Comparison of ENCODE assay signal across 8 cellular contexts in the genomic region with DNA sequence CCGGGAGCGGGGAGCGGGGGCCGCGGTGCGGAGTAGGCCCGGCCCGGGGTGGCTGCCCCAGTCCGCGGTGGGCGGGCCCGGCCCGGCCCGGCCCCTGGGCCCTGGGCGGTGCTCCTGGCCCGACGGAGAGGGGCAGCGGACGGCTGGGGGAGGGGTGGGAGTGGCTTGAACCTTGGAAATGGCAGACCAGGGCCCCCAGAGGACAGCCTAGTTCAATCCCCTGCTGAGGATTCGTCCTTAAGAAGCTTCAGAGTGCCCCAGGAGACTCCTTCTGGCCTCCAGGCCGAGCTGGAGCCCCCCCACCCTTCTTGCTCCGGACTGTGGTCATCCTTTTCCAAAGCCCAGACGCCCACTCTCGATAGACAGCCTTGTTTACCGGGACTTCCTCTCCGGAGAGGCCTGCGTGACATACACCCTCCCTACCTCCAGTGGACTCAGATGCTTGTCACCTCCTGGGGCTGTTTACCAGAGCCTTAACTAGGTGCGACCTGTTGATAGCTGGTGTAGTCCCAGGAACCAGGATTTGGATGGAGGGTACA. TPM values are rescaled to one million over a fixed set of nuclear protein-coding genes. Genes with fewer than 3 reads are reported as not detected.
DNase-seq lines count a peak whose midpoint lies in the region; ATAC-seq lines count a peak whose summit lies in the region.

No MANE protein-coding gene starts in this region.

- CTCF ChIA-PET in activated CD4-positive, alpha-beta memory T cell treated with anti-CD3 and anti-CD28 coated beads, Interleukin-2, amount 10 ng/mL, durations not matched to agents 7 days and 5 days (lab: Charles Lee): interaction anchor here (0.5 to 12.2 kb wide), 18 partner anchors 12 to 475 kb away, joined by 3 to 494 read pairs (median 16); partner anchors contain the start of genes ADCY4, CHMP4A, CIDEB and DHRS1

- peaks cover 4 to 19% of the 10 kb centered on the region in 2 donors for H3K36me3 ChIP-seq in esophagus (ENCODE audit: control insufficient read depth in 2 of 2, insufficient read depth in 2 of 2, low read length in 1 of 2)
- peaks cover 26% of the 10 kb centered on the region for H3K36me3 ChIP-seq in muscle layer of colon (ENCODE audit: insufficient read depth, low read length)
- H3K36me3 ChIP-seq in stomach smooth muscle (ENCODE audit: control insufficient read depth in 2 of 2, insufficient read depth in 2 of 2, low read length in 2 of 2): peaks cover 22 to 25% of the 10 kb centered on the region in 2 donors

- H3K4me1 ChIP-seq in esophagus (ENCODE audit: control insufficient read depth in 2 of 2, insufficient read depth in 2 of 2, low read length in 1 of 2) (peaks cover 4 to 37% of the 10 kb centered on the region in 2 donors), muscle layer of colon (ENCODE audit: insufficient read depth, low read length) (peaks cover 21% of the 10 kb centered on the region), stomach smooth muscle (ENCODE audit: control insufficient read depth, insufficient read depth, low read length) (peaks cover 36% of the 10 kb centered on the region)

- H3K9me3 Mint-ChIP-seq in activated CD4-positive, alpha-beta memory T cell treated with anti-CD3 and anti-CD28 coated beads, Interleukin-2, amount 10 ng/mL, durations not matched to agents 7 days and 5 days: no peaks in the 10 kb centered on the region

- 1 to 2% methylated on average over 7 to 28 of the region's 28 CpGs for WGBS in esophagus, 2 donors

- H3K4me3 Mint-ChIP-seq in activated CD4-positive, alpha-beta memory T cell treated with anti-CD3 and anti-CD28 coated beads, Interleukin-2, amount 10 ng/mL, durations not matched to agents 7 days and 5 days: peak overlapping the region; percentile 92

- H3K9me3 ChIP-seq in esophagus (ENCODE audit: control insufficient read depth in 2 of 2, insufficient read depth in 1 of 2, low read depth in 1 of 2, low read length in 1 of 2) (no peaks in the 10 kb centered on the region), muscle layer of colon (ENCODE audit: low read length) (no peaks in the 10 kb centered on the region), stomach smooth muscle (ENCODE audit: control insufficient read depth in 2 of 2, low read length in 2 of 2) (no peaks in the 10 kb centered on the region)

- H3K36me3 Mint-ChIP-seq in activated CD4-positive, alpha-beta memory T cell treated with anti-CD3 and anti-CD28 coated beads, Interleukin-2, amount 10 ng/mL, durations not matched to agents 7 days and 5 days (ENCODE audit: low read depth): peaks cover 45% of the 10 kb centered on the region

- H3K27me3 Mint-ChIP-seq in activated CD4-positive, alpha-beta memory T cell treated with anti-CD3 and anti-CD28 coated beads, Interleukin-2, amount 10 ng/mL, durations not matched to agents 7 days and 5 days: no peaks in the 10 kb centered on the region

- no peaks in the 10 kb centered on the region for H3K27me3 ChIP-seq in esophagus (ENCODE audit: control insufficient read depth in 1 of 2, insufficient read depth in 2 of 2, low read length in 2 of 2)
- no peaks in the 10 kb centered on the region for H3K27me3 ChIP-seq in muscle layer of colon (ENCODE audit: control insufficient read depth in 1 of 2, insufficient read depth in 2 of 2, low read length in 2 of 2)
- no peaks in the 10 kb centered on the region for H3K27me3 ChIP-seq in stomach smooth muscle (ENCODE audit: control insufficient read depth in 1 of 2, insufficient read depth in 2 of 2, low read length in 2 of 2)

- H3K27ac ChIP-seq in esophagus (ENCODE audit: low read depth in 2 of 2, low read length in 1 of 2) (peak overlapping the region; percentile 99), muscle layer of colon (ENCODE audit: low read depth, low read length) (peak overlapping the region; percentile 98), stomach smooth muscle (ENCODE audit: low read length) (peak overlapping the region; percentile 99)

- H3K4me3 ChIP-seq in esophagus (ENCODE audit: low read depth in 1 of 2, low read length in 2 of 2): peak overlapping the region; percentile 78 to 85
- H3K4me3 ChIP-seq in muscle layer of colon (ENCODE audit: low read depth in 1 of 2, low read length in 2 of 2): peak overlapping the region; percentile 72 to 94
- H3K4me3 ChIP-seq in stomach smooth muscle (ENCODE audit: low read length in 2 of 2): peak overlapping the region; percentile 90 to 96

- peak overlapping the region; percentile 100 for H3K9ac ChIP-seq in muscle layer of colon (ENCODE audit: low read length)
- peak overlapping the region; percentile 97 to 99 for H3K9ac ChIP-seq in stomach smooth muscle (ENCODE audit: low read length in 2 of 2)

- POLR2A ChIA-PET in activated CD4-positive, alpha-beta memory T cell treated with anti-CD3 and anti-CD28 coated beads, Interleukin-2, amount 10 ng/mL, durations not matched to agents 7 days and 5 days (lab: Charles Lee): interaction anchor here (0.6 to 10.0 kb wide), 47 partner anchors 8 to 350 kb away, joined by 3 to 221 read pairs (median 7); partner anchors contain the start of genes ADCY4, CHMP4A, CIDEB and DCAF11

- H3K4me1 Mint-ChIP-seq in activated CD4-positive, alpha-beta memory T cell treated with anti-CD3 and anti-CD28 coated beads, Interleukin-2, amount 10 ng/mL, durations not matched to agents 7 days and 5 days: peaks cover 65% of the 10 kb centered on the region

- peak; percentile 61 for ATAC-seq in HG02610 (IDR thresholded peaks at IDR 0.05; ENCODE audit: unreplicated experiment)

- H3K27ac Mint-ChIP-seq in activated CD4-positive, alpha-beta memory T cell treated with anti-CD3 and anti-CD28 coated beads, Interleukin-2, amount 10 ng/mL, durations not matched to agents 7 days and 5 days: peak overlapping the region; percentile 92

- DNase-seq in activated T-cell treated with anti-CD3 and anti-CD28 coated beads for 24 hours (ENCODE audit: low read depth): peak; percentile 34
- no peak for DNase-seq in activated T-cell treated with anti-CD3 and anti-CD28 coated beads, Interleukin-2, amount 50 U/mL, for 1 hour
- DNase-seq in NAMALWA (ENCODE audit: low spot score): peak; percentile 74
- peak; percentile 68 for DNase-seq in activated CD4-positive, alpha-beta memory T cell treated with anti-CD3 and anti-CD28 coated beads, Interleukin-2, amount 10 ng/mL, durations not matched to agents 7 days and 5 days

RNA-seq across cellular contexts. Expression of gene KHNYN, which starts 0.5 kb away (rescaled TPM):
- 10 to 100 TPM; 96.0 to 99.5 TPM for total RNA-seq in activated CD4-positive, alpha-beta memory T cell treated with anti-CD3 and anti-CD28 coated beads, Interleukin-2, amount 10 ng/mL, durations not matched to agents 7 days and 5 days
- polyA plus RNA-seq in esophagus: 10 to 100 TPM; 20.8 to 24.4 TPM

RNA-seq across cellular contexts. Expression of gene CBLN3, which starts 0.7 kb away (rescaled TPM):
- total RNA-seq in activated CD4-positive, alpha-beta memory T cell treated with anti-CD3 and anti-CD28 coated beads, Interleukin-2, amount 10 ng/mL, durations not matched to agents 7 days and 5 days: 1 to 10 TPM; 8.6 to 9.5 TPM
- under 1 TPM; 0.75 to 0.86 TPM for polyA plus RNA-seq in esophagus

RNA-seq across cellular contexts. Expression of gene SDR39U1, which starts 12.4 kb away (rescaled TPM):
- 10 to 100 TPM; 38.5 to 41.6 TPM for total RNA-seq in activated CD4-positive, alpha-beta memory T cell treated with anti-CD3 and anti-CD28 coated beads, Interleukin-2, amount 10 ng/mL, durations not matched to agents 7 days and 5 days
- polyA plus RNA-seq in esophagus: 10 to 100 TPM; 38.1 to 39.8 TPM

RNA-seq across cellular contexts. Expression of gene NYNRIN, which starts 31.4 kb away (rescaled TPM):
- total RNA-seq in activated CD4-positive, alpha-beta memory T cell treated with anti-CD3 and anti-CD28 coated beads, Interleukin-2, amount 10 ng/mL, durations not matched to agents 7 days and 5 days: under 1 TPM; 0.18 TPM
- polyA plus RNA-seq in esophagus: 1 to 10 TPM; 4.8 to 5.6 TPM
